In genomic region chr12:47935196-47935595, GRCh38 we compare ENCODE assay signal across 1 cellular context.
A peak's percentile ranks its signal among the peaks of the same experiment; 100 is the strongest.
TF ChIP-seq lines count a peak whose summit lies in the region.

No MANE protein-coding gene starts in this region.

TF ChIP-seq in HepG2, 621 proteins besides CTCF, POLR2A, EP300 and RAD21 (continued from another document):
- TF ChIP-seq ZNF687 (CRISPR knock-in tag; IDR thresholded peaks at IDR 0.05), result peak; percentile 19; the same call in 1 of the 2 replicates
- TF ChIP-seq ZNF550 (CRISPR knock-in tag; IDR thresholded peaks at IDR 0.05; ENCODE audit: borderline replicate concordance), result no peak
- TF ChIP-seq SNAI1 (CRISPR knock-in tag; IDR thresholded peaks at IDR 0.05; ENCODE audit: borderline replicate concordance), result no peak
- TF ChIP-seq ZNF567 (CRISPR knock-in tag; IDR thresholded peaks at IDR 0.05; ENCODE audit: borderline replicate concordance), result no peak
- no peak for TF ChIP-seq RERE (CRISPR knock-in tag; IDR thresholded peaks at IDR 0.05; ENCODE audit: low read depth)
- no peak for TF ChIP-seq EHMT2 (IDR thresholded peaks at IDR 0.05; ENCODE audit: borderline replicate concordance, low read depth, low read length)
- no peak for TF ChIP-seq GABPB1 (CRISPR knock-in tag; IDR thresholded peaks at IDR 0.05)
- TF ChIP-seq KIAA2018 (CRISPR knock-in tag; IDR thresholded peaks at IDR 0.05; ENCODE audit: borderline replicate concordance), result no peak
- no peak for TF ChIP-seq PHF20 (CRISPR knock-in tag; IDR thresholded peaks at IDR 0.05)
- TF ChIP-seq ZSCAN31 (CRISPR knock-in tag; IDR thresholded peaks at IDR 0.05; ENCODE audit: low read depth), result no peak
- TF ChIP-seq TFAP4 (IDR thresholded peaks at IDR 0.05; ENCODE audit: borderline replicate concordance, low read depth), result peak; percentile 80; the same call in 1 of the 2 replicates
- no peak for TF ChIP-seq NAIF1 (CRISPR knock-in tag; IDR thresholded peaks at IDR 0.05; ENCODE audit: borderline replicate concordance)
- TF ChIP-seq SOX13 (IDR thresholded peaks at IDR 0.05), result no peak
- 0 out of 4 replicates have a peak, but pooled peaks of 1 of the 2 experiments have one; percentile 14 for TF ChIP-seq SOX13 (CRISPR knock-in tag; conservative IDR thresholded peaks at IDR 0.05 in 1 of 2, IDR thresholded peaks at IDR 0.05 in 1 of 2)
- TF ChIP-seq SRSF1 (optimal IDR thresholded peaks at IDR 0.05; ENCODE audit: low read depth, low read length), result no peak
- no peak for TF ChIP-seq ZFP41 (CRISPR knock-in tag; IDR thresholded peaks at IDR 0.05; ENCODE audit: borderline replicate concordance)
- no peak for TF ChIP-seq CREBL2 (CRISPR knock-in tag; IDR thresholded peaks at IDR 0.05; ENCODE audit: borderline replicate concordance)
- TF ChIP-seq MXI1 (IDR thresholded peaks at IDR 0.05; ENCODE audit: borderline replicate concordance, low read depth, low read length), result 0 out of 3 replicates have a peak, but pooled peaks have one; percentile 23
- TF ChIP-seq GTF3A (CRISPR knock-in tag; conservative IDR thresholded peaks at IDR 0.05), result no peak
- no peak for TF ChIP-seq FOXM1 (CRISPR knock-in tag; IDR thresholded peaks at IDR 0.05)
- peak; percentile 45; the same call in 1 of the 2 replicates for TF ChIP-seq SALL1 (CRISPR knock-in tag; IDR thresholded peaks at IDR 0.05)
- 0 out of 2 replicates have a peak, but pooled peaks have one; percentile 28 for TF ChIP-seq ZNF292 (CRISPR knock-in tag; IDR thresholded peaks at IDR 0.05; ENCODE audit: borderline replicate concordance, low read depth)
- no peak for TF ChIP-seq ZNF770 (CRISPR knock-in tag; IDR thresholded peaks at IDR 0.05)
- TF ChIP-seq ZSCAN22 (CRISPR knock-in tag; IDR thresholded peaks at IDR 0.05), result peak; percentile 96
- TF ChIP-seq ZNF431 (CRISPR knock-in tag; IDR thresholded peaks at IDR 0.05; ENCODE audit: borderline replicate concordance, low read depth), result no peak
